Comparison of ENCODE assay signal across 10 cellular contexts in genomic region chr2:218732052-218732760, GRCh38. TPM values are rescaled to one million over a fixed set of nuclear protein-coding genes. Genes with fewer than 3 reads are reported as not detected.
A peak's percentile ranks its signal among the peaks of the same experiment; 100 is the strongest.
DNase-seq lines count a peak whose midpoint lies in the region; ATAC-seq, FAIRE-seq and TF ChIP-seq lines count a peak whose summit lies in the region.
"Had no signal": no experiment of that assay in that cellular context is flagged by ENCODE, and none has a peak within 500 bp of the region (broad histone marks: within the 10 kb centered on the region; RNA-seq: fewer than 3 reads in every experiment).

No MANE protein-coding gene starts in this region.

- peaks cover 3% of the 10 kb centered on the region for H3K9me3 Mint-ChIP-seq in activated naive CD4-positive, alpha-beta T cell treated with anti-CD3 and anti-CD28 coated beads, Interleukin-2, amount 10 ng/mL, durations not matched to agents 7 days and 5 days

- FAIRE-seq in A549 (lab: Jason Lieb, UNC) = no peak

- H3K27ac ChIP-seq in A549 (peak overlapping the region; percentile 42 to 72; a peak in 5 of 6 replicates), RWPE2 (ENCODE audit: poor library complexity, severe bottlenecking) (peak overlapping the region; percentile 78), esophagus muscularis mucosa (replicated peaks in 1 of 4) (peak overlapping the region; percentile 36 to 66 (median 60)), neutrophil (peak overlapping the region; percentile 97), RWPE1 (no peak overlapping the region)
- H3K27ac ChIP-seq: WERI-Rb-1 had no signal

- H3K9me3 ChIP-seq in A549 (peaks cover 8% of the 10 kb centered on the region), RWPE2 (ENCODE audit: severe bottlenecking) (no peaks in the 10 kb centered on the region), esophagus muscularis mucosa (no peaks in the 10 kb centered on the region), neutrophil (no peaks in the 10 kb centered on the region)

- H3K4me1 Mint-ChIP-seq in activated naive CD4-positive, alpha-beta T cell treated with anti-CD3 and anti-CD28 coated beads, Interleukin-2, amount 10 ng/mL, durations not matched to agents 7 days and 5 days = peaks cover 13% of the 10 kb centered on the region

- DNase-seq in A549 (ENCODE audit: low read depth in 1 of 2, low spot score in 1 of 2) = no peak
- no peak for DNase-seq in RWPE2 (ENCODE audit: low spot score)
- no peak for DNase-seq in esophagus muscularis mucosa (ENCODE audit: extremely low spot score)
- no peak for DNase-seq in COLO829 (ENCODE audit: low spot score)
- DNase-seq in RWPE1 (ENCODE audit: low spot score) = no peak
- no peak for DNase-seq in activated naive CD4-positive, alpha-beta T cell treated with anti-CD3 and anti-CD28 coated beads, Interleukin-2, amount 10 ng/mL, durations not matched to agents 7 days and 5 days
- no peak for DNase-seq in DMS79 (lab: John Stamatoyannopoulos, UW)
- DNase-seq: WERI-Rb-1 had no signal

- ATAC-seq in A549 = no peak
- no peak for ATAC-seq in RWPE2 (ENCODE audit: low read depth)

- peaks cover 39% of the 10 kb centered on the region for H3K4me1 ChIP-seq in A549
- H3K4me1 ChIP-seq in RWPE2 (ENCODE audit: insufficient read depth, poor library complexity, severe bottlenecking) = peaks cover 21% of the 10 kb centered on the region
- peaks cover 13 to 38% (median 26%) of the 10 kb centered on the region in 4 donors for H3K4me1 ChIP-seq in esophagus muscularis mucosa
- H3K4me1 ChIP-seq in neutrophil (ENCODE audit: control insufficient read depth in 1 of 2, insufficient read depth in 1 of 2, low read depth in 1 of 2, low read length in 1 of 2) = peaks cover 46 to 50% of the 10 kb centered on the region in 2 experiments

- CTCF ChIA-PET in A549 (lab: Yijun Ruan, JAX) = interaction anchor here (1.2 to 4.1 kb wide), 6 partner anchors 11 to 166 kb away, joined by 3 to 28 read pairs (median 6); partner anchors contain the start of gene TTLL4
- CTCF ChIA-PET in RWPE1 (lab: Yijun Ruan, JAX) = interaction anchor here (0.6 to 1.7 kb wide), 2 partner anchors 115 to 247 kb away, joined by 3 to 11 read pairs; no protein-coding TSS in a partner anchor
- CTCF ChIA-PET in activated naive CD4-positive, alpha-beta T cell treated with anti-CD3 and anti-CD28 coated beads, Interleukin-2, amount 10 ng/mL, durations not matched to agents 7 days and 5 days (lab: Charles Lee) = interaction anchor here (0.5 to 8.4 kb wide), 4 partner anchors 21 to 339 kb away, joined by 3 to 89 read pairs (median 4); no protein-coding TSS in a partner anchor

- H3K36me3 ChIP-seq in RWPE2 (ENCODE audit: low read depth) (peaks cover 21% of the 10 kb centered on the region), esophagus muscularis mucosa (peaks cover 0 to 3% (median 2%) of the 10 kb centered on the region in 4 donors), neutrophil (no peaks in the 10 kb centered on the region)

- 96% methylated on average over 5 of the region's 5 CpGs for WGBS in A549 (ENCODE audit: missing lambda C conversion rate)
- WGBS in esophagus muscularis mucosa = 92% methylated on average over 5 of the region's 5 CpGs

- H3K36me3 Mint-ChIP-seq in activated naive CD4-positive, alpha-beta T cell treated with anti-CD3 and anti-CD28 coated beads, Interleukin-2, amount 10 ng/mL, durations not matched to agents 7 days and 5 days = peaks cover 11% of the 10 kb centered on the region

- H3K27me3 ChIP-seq in RWPE2 (ENCODE audit: insufficient read depth, poor library complexity, severe bottlenecking) = no peaks in the 10 kb centered on the region
- H3K27me3 ChIP-seq in esophagus muscularis mucosa = no peaks in the 10 kb centered on the region
- no peaks in the 10 kb centered on the region for H3K27me3 ChIP-seq in neutrophil

- TF ChIP-seq POLR2A in A549 (IDR thresholded peaks at IDR 0.05; ENCODE audit: low read length) = no peak
- no peak for TF ChIP-seq POLR2A in esophagus muscularis mucosa (IDR thresholded peaks at IDR 0.05; ENCODE audit: low read depth)

- TF ChIP-seq EP300 in A549 (IDR thresholded peaks at IDR 0.05) = no peak
- no peak for TF ChIP-seq EP300 in esophagus muscularis mucosa (IDR thresholded peaks at IDR 0.05)

- no peak overlapping the region for H3K4me3 Mint-ChIP-seq in activated naive CD4-positive, alpha-beta T cell treated with anti-CD3 and anti-CD28 coated beads, Interleukin-2, amount 10 ng/mL, durations not matched to agents 7 days and 5 days

- H3K4me3 ChIP-seq in A549 (no peak overlapping the region), RWPE2 (ENCODE audit: severe bottlenecking) (no peak overlapping the region), esophagus muscularis mucosa (no peak overlapping the region), neutrophil (ENCODE audit: low read depth in 1 of 2, low read length in 1 of 2) (peak overlapping the region in 1 of 2 experiments; percentile 9)

- no peak for TF ChIP-seq RAD21 in A549 (conservative IDR thresholded peaks at IDR 0.05 in 1 of 2, IDR thresholded peaks at IDR 0.05 in 1 of 2)

- intact Hi-C loops in esophagus muscularis mucosa (cut with DNase I) = no loop called here

- peak overlapping the region; percentile 82 for H3K4me2 ChIP-seq in A549

- TF ChIP-seq CTCF in A549 (IDR thresholded peaks at IDR 0.05) (no peak), RWPE2 (IDR thresholded peaks at IDR 0.05; ENCODE audit: poor library complexity, severe bottlenecking) (no peak), esophagus muscularis mucosa (IDR thresholded peaks at IDR 0.05) (no peak), neutrophil (IDR thresholded peaks at IDR 0.05) (no peak), RWPE1 (conservative IDR thresholded peaks at IDR 0.05; ENCODE audit: low read depth) (no peak)

- H3K27me3 Mint-ChIP-seq in activated naive CD4-positive, alpha-beta T cell treated with anti-CD3 and anti-CD28 coated beads, Interleukin-2, amount 10 ng/mL, durations not matched to agents 7 days and 5 days = no peaks in the 10 kb centered on the region
- H3K27me3 Mint-ChIP-seq: IgD-negative memory B cell had no signal

- POLR2A ChIA-PET in A549 (lab: Yijun Ruan, JAX) = interaction anchor here (2.0 kb wide), 1 partner anchor 22 kb away, joined by 6 read pairs; the partner anchor contains the start of gene TTLL4
- POLR2A ChIA-PET in RWPE1 (lab: Yijun Ruan, JAX; ENCODE audit: low non-redundant PET) = interaction anchor here (1.0 kb wide), 1 partner anchor 73 kb away, joined by 3 read pairs; the partner anchor contains the start of genes BCS1L and ZNF142

- no peak overlapping the region for H3K27ac Mint-ChIP-seq in activated naive CD4-positive, alpha-beta T cell treated with anti-CD3 and anti-CD28 coated beads, Interleukin-2, amount 10 ng/mL, durations not matched to agents 7 days and 5 days
- H3K27ac Mint-ChIP-seq: IgD-negative memory B cell had no signal

TF ChIP-seq in A549, 52 proteins besides CTCF, POLR2A, EP300 and RAD21:
- TF ChIP-seq MAFK (IDR thresholded peaks at IDR 0.05; ENCODE audit: partially characterized antibody) = peak; percentile 93
- TF ChIP-seq HOXB13 (CRISPR knock-in tag; IDR thresholded peaks at IDR 0.05; ENCODE audit: low read depth) = no peak

RNA-seq across cellular contexts. Expression of gene TTLL4, which starts 21.6 kb away (rescaled TPM):
- 26.2 and 37.0 TPM in 2 replicates for polyA plus RNA-seq in A549 (2011; rRNA removed)
- polyA plus RNA-seq in A549 (2012; cell fraction: cytosol; rRNA removed) = 25.6 and 30.9 TPM in 2 replicates
- polyA plus RNA-seq in A549 (2012; cell fraction: nucleus; rRNA removed) = 83.0 and 89.0 TPM in 2 replicates
- polyA plus RNA-seq in A549 (2017; fragmentation: RNase III; extraction: RNeasy Plus Mini Kit Qiagen cat#74134 plus additional on column Dnase treatment) = 23.4 to 25.6 TPM (median 25.0 TPM) in 3 replicates
- 63.6 and 67.8 TPM in 2 replicates for polyA minus RNA-seq in A549 (2011; rRNA and poly(A)+ RNA removed)
- total RNA-seq in esophagus muscularis mucosa = 10 to 100 TPM in 2 of 4 donors, 1 to 10 TPM in 2; 5.8 to 11.3 (median 8.3) TPM

RNA-seq across cellular contexts. Expression of gene CYP27A1, which starts 49.7 kb away (rescaled TPM):
- polyA plus RNA-seq in A549 (2011; rRNA removed) (0.13 and 0.20 TPM in 2 replicates), A549 (2017; fragmentation: RNase III; extraction: RNeasy Plus Mini Kit Qiagen cat#74134 plus additional on column Dnase treatment) (0.10 to 0.14 TPM (median 0.11 TPM) in 3 replicates)
- 0.08 and 0.16 TPM in 2 replicates for polyA plus RNA-seq in A549 (2012; cell fraction: cytosol; rRNA removed)
- polyA plus RNA-seq in A549 (2012; cell fraction: nucleus; rRNA removed) = 0.43 and 0.53 TPM in 2 replicates
- polyA minus RNA-seq in A549 (2011; rRNA and poly(A)+ RNA removed) = 0.24 TPM in 1 of 2 replicates, not detected in the other
- total RNA-seq in esophagus muscularis mucosa = 10 to 100 TPM; 20.7 to 26.3 (median 23.6) TPM
